ENCODE assay signal across 1 cellular context in the genomic region with DNA sequence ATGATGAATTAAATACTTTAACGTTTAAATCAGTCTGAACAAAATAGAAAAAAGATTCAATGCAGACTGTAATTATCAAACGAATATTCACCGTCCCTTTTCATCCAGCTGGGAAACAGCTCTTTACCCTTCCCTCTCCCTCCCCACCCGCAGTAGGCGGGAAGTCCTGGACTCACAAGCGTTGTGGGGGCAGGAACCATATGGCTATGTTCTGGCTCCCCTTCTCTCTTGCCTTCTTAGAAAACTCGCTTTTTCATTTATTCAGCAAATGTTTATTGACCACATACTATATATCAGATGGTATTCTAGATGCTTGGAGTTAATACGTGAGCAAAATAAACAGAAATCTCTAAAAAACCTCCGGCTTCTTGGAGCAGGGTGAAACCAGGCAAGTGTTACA.
TF ChIP-seq lines count a peak whose summit lies in the region.

No MANE protein-coding gene starts in this region.

TF ChIP-seq in liver, 16 proteins besides CTCF, POLR2A, EP300 and RAD21 (continued from another document):
- no peak for TF ChIP-seq REST (IDR thresholded peaks at IDR 0.05)
- no peak for TF ChIP-seq HNF4A (conservative IDR thresholded peaks at IDR 0.05)
